In the genomic region with DNA sequence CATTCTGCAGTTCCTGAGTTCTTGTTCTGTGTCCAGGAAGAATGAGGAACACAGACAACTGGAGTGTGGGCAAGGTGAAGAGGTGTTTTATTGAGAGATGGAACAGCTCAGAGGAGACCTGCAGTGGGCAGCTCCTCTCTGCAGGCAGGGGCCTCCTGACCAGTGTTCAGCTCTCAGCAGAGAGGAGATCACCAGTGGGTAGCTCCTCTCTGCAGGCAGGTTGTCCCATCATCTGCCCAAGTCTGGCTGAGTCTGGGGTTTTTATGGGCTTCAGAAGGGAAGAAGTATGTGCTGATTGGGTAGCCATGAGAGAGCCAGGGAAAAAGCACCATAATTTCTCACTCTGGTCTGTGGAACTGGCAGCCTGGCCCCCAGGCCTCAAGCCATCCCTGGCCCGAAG, we compare ENCODE assay signal across 23 cellular contexts. TPM values are rescaled to one million over a fixed set of nuclear protein-coding genes. Genes with fewer than 3 reads are reported as not detected.
"Had no signal": no experiment of that assay in that cellular context is flagged by ENCODE, and none has a peak within 500 bp of the region (broad histone marks: within the 10 kb centered on the region; RNA-seq: fewer than 3 reads in every experiment).

No MANE protein-coding gene starts in this region.

- DNase-seq: IMR-90, Karpas-422, KG1, MM.1S, NCI-H1092 treated with DMSO at 0.1 percent for 48 hours, NCI-H1417, NCI-H1436 treated with DMSO at 0.1 percent for 48 hours, NCI-H1694, NCI-H187 treated with DMSO at 0.1 percent for 48 hours, NCI-H2081, NCI-H2171, NCI-H226, NCI-H510A, NCI-H524 treated with DMSO at 0.1 percent for 48 hours, NCI-H69, NCI-H774, PC-9, Peyer's patch, SHP77 treated with DMSO at 0.1 percent for 48 hours, SJCRH30 had no signal

- H3K27me3 ChIP-seq: Peyer's patch, SJCRH30 had no signal

- H3K36me3 ChIP-seq: Peyer's patch, SJCRH30 had no signal

- H3K27ac ChIP-seq: PC-9, Peyer's patch, SJCRH30 had no signal

- H3K4me2 ChIP-seq: PC-9 had no signal

- H3K4me3 ChIP-seq: PC-9, Peyer's patch, SJCRH30 had no signal

- ATAC-seq: HepG2 had no signal

- H3K4me1 ChIP-seq: Peyer's patch, SJCRH30 had no signal

- H3K9me3 ChIP-seq: SJCRH30 had no signal

- H2AFZ ChIP-seq: PC-9 had no signal

RNA-seq across cellular contexts. Expression of gene RASGEF1B, which starts 56.0 kb away (rescaled TPM):
- total RNA-seq: HT1080, RPMI7951 had no signal
